Comparison of ENCODE assay signal across 23 cellular contexts in genomic region chr4:181701219-181701618, GRCh38.
"Had no signal": no experiment of that assay in that cellular context is flagged by ENCODE, and none has a peak within 500 bp of the region (broad histone marks: within the 10 kb centered on the region; RNA-seq: fewer than 3 reads in every experiment).

No MANE protein-coding gene starts in this region.

- H3K36me3 ChIP-seq: adrenal gland, SJSA1 had no signal

- H3K9me3 ChIP-seq: adrenal gland, SJSA1 had no signal

- ATAC-seq: activated CD4-positive, CD25-positive, alpha-beta regulatory T cell treated with anti-CD3 and anti-CD28 coated beads, Interleukin-2, amount 50 U/mL, for 24 hours; activated CD8-positive, alpha-beta T cell treated with anti-CD3 and anti-CD28 coated beads for 36 hours; activated T-cell treated with anti-CD3 and anti-CD28 coated beads, Interleukin-2, amount 50 U/mL, for 72 hours; Panc1; Right ventricle myocardium inferior; SK-N-SH treated with all-trans-retinoic acid at 6 μM for 48 hours had no signal

- H3K27ac ChIP-seq: adrenal gland, SJSA1 had no signal

- H3K4me3 ChIP-seq: adrenal gland, SJSA1 had no signal

- DNase-seq: activated CD4-positive, alpha-beta T cell treated with anti-CD3 and anti-CD28 coated beads for 4 hours; activated CD8-positive, alpha-beta memory T cell treated with anti-CD3 and anti-CD28 coated beads, Interleukin-2, amount 50 U/mL, for 4 hours; activated CD8-positive, alpha-beta T cell treated with anti-CD3 and anti-CD28 coated beads for 36 hours; activated naive CD4-positive, alpha-beta T cell treated with anti-CD3 and anti-CD28 coated beads, Interleukin-2, amount 50 U/mL, for 16 hours; activated naive CD8-positive, alpha-beta T cell treated with anti-CD3 and anti-CD28 coated beads, Interleukin-2, amount 10 ng/mL, durations not matched to agents 7 days and 5 days; activated T-cell treated with anti-CD3 and anti-CD28 coated beads, Interleukin-2, amount 50 U/mL, for 72 hours; adrenal gland; cerebellar nuclear complex; KG1; NCI-H1092; NCI-H1694; NCI-H2171; NCI-H2227 treated with DMSO at 0.1 percent for 48 hours; NCI-H446 treated with DMSO at 0.1 percent for 48 hours; NCI-H774; NK-92 treated with Interleukin-12 subunit alpha and Interleukin-12 subunit beta, amount 100 ng/mL, for 24 hours; OCI-M1; SW 1271 had no signal

- H3K27me3 ChIP-seq: adrenal gland, SJSA1 had no signal

- H3K4me1 ChIP-seq: adrenal gland, SJSA1 had no signal
